1 cellular context compared by ENCODE assay signal in genomic region chr13:42769650-42770049, GRCh38.
TF ChIP-seq lines count a peak whose summit lies in the region.

No MANE protein-coding gene starts in this region.

TF ChIP-seq in H1, 55 proteins besides CTCF, POLR2A, EP300 and RAD21 (continued from another document):
- TF ChIP-seq, protein P1, sequence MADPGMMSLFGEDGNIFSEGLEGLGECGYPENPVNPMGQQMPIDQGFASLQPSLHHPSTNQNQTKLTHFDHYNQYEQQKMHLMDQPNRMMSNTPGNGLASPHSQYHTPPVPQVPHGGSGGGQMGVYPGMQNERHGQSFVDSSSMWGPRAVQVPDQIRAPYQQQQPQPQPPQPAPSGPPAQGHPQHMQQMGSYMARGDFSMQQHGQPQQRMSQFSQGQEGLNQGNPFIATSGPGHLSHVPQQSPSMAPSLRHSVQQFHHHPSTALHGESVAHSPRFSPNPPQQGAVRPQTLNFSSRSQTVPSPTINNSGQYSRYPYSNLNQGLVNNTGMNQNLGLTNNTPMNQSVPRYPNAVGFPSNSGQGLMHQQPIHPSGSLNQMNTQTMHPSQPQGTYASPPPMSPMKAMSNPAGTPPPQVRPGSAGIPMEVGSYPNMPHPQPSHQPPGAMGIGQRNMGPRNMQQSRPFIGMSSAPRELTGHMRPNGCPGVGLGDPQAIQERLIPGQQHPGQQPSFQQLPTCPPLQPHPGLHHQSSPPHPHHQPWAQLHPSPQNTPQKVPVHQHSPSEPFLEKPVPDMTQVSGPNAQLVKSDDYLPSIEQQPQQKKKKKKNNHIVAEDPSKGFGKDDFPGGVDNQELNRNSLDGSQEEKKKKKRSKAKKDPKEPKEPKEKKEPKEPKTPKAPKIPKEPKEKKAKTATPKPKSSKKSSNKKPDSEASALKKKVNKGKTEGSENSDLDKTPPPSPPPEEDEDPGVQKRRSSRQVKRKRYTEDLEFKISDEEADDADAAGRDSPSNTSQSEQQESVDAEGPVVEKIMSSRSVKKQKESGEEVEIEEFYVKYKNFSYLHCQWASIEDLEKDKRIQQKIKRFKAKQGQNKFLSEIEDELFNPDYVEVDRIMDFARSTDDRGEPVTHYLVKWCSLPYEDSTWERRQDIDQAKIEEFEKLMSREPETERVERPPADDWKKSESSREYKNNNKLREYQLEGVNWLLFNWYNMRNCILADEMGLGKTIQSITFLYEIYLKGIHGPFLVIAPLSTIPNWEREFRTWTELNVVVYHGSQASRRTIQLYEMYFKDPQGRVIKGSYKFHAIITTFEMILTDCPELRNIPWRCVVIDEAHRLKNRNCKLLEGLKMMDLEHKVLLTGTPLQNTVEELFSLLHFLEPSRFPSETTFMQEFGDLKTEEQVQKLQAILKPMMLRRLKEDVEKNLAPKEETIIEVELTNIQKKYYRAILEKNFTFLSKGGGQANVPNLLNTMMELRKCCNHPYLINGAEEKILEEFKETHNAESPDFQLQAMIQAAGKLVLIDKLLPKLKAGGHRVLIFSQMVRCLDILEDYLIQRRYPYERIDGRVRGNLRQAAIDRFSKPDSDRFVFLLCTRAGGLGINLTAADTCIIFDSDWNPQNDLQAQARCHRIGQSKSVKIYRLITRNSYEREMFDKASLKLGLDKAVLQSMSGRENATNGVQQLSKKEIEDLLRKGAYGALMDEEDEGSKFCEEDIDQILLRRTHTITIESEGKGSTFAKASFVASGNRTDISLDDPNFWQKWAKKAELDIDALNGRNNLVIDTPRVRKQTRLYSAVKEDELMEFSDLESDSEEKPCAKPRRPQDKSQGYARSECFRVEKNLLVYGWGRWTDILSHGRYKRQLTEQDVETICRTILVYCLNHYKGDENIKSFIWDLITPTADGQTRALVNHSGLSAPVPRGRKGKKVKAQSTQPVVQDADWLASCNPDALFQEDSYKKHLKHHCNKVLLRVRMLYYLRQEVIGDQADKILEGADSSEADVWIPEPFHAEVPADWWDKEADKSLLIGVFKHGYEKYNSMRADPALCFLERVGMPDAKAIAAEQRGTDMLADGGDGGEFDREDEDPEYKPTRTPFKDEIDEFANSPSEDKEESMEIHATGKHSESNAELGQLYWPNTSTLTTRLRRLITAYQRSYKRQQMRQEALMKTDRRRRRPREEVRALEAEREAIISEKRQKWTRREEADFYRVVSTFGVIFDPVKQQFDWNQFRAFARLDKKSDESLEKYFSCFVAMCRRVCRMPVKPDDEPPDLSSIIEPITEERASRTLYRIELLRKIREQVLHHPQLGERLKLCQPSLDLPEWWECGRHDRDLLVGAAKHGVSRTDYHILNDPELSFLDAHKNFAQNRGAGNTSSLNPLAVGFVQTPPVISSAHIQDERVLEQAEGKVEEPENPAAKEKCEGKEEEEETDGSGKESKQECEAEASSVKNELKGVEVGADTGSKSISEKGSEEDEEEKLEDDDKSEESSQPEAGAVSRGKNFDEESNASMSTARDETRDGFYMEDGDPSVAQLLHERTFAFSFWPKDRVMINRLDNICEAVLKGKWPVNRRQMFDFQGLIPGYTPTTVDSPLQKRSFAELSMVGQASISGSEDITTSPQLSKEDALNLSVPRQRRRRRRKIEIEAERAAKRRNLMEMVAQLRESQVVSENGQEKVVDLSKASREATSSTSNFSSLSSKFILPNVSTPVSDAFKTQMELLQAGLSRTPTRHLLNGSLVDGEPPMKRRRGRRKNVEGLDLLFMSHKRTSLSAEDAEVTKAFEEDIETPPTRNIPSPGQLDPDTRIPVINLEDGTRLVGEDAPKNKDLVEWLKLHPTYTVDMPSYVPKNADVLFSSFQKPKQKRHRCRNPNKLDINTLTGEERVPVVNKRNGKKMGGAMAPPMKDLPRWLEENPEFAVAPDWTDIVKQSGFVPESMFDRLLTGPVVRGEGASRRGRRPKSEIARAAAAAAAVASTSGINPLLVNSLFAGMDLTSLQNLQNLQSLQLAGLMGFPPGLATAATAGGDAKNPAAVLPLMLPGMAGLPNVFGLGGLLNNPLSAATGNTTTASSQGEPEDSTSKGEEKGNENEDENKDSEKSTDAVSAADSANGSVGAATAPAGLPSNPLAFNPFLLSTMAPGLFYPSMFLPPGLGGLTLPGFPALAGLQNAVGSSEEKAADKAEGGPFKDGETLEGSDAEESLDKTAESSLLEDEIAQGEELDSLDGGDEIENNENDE (IDR thresholded peaks at IDR 0.05; ENCODE audit: insufficient replicate concordance, low read length), result no peak
- TF ChIP-seq CHD1 (IDR thresholded peaks at IDR 0.05; ENCODE audit: low read depth, low read length) (no peak), TEAD4 (IDR thresholded peaks at IDR 0.05; ENCODE audit: low read depth, low read length) (no peak), EGR1 (IDR thresholded peaks at IDR 0.05; ENCODE audit: borderline replicate concordance, low read depth, low read length) (no peak), CBX8 (IDR thresholded peaks at IDR 0.05; ENCODE audit: borderline replicate concordance, low read depth, low read length) (no peak), YY1 (IDR thresholded peaks at IDR 0.05; ENCODE audit: low read depth, low read length) (no peak), SRF (IDR thresholded peaks at IDR 0.05; ENCODE audit: low read depth, low read length) (no peak), GABPA (IDR thresholded peaks at IDR 0.05; ENCODE audit: borderline replicate concordance, insufficient read depth, low read length) (no peak), MAFK (IDR thresholded peaks at IDR 0.05; ENCODE audit: low read depth, low read length) (no peak), CHD2 (IDR thresholded peaks at IDR 0.05; ENCODE audit: low read length) (no peak), BRCA1 (IDR thresholded peaks at IDR 0.05; ENCODE audit: low read depth, low read length) (no peak), JUND (IDR thresholded peaks at IDR 0.05; ENCODE audit: low read length) (no peak), KDM1A (IDR thresholded peaks at IDR 0.05; ENCODE audit: borderline replicate concordance, low read length) (no peak), ASH2L (IDR thresholded peaks at IDR 0.05; ENCODE audit: low read length) (no peak), GTF2F1 (IDR thresholded peaks at IDR 0.05; ENCODE audit: borderline replicate concordance, low read depth, low read length) (no peak)
